8 cellular contexts compared by ENCODE assay signal in the genomic region with DNA sequence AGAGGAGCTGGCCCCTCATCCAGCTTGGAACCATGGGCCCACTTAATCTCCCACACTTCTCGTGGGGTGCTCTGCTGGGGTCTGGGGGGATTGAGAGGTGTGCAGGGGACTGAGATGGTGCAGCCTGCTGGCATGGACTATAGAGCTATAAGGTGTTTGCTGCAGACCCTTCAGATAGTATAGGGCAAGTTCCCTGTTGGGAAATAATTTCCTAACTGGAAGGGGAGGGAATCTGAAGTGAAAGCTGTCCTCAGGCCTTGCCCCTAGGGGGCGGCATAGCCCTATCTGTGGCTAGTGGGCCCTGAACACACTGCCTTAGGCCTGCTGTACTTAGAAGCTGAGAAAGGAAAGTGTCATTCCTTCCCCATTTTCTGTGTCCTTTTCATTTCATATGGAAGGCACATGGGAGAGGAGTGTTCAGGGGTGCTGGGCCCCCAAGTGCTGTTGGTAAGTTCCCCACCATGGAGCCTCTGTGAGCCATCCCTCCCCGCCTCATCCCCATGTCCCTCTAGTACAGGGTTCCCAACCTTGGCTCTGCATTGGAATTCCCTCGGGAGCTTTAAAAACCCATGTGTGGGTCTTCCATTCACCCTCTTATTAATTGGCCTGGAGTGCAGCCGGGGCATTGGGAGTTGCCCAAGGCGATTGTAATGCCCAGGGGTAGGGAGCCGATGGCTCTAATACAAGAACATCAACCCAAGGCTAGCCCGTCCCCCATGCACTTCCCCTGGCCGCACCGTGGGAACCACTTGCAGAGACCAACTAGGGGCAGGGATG. TPM values are rescaled to one million over a fixed set of nuclear protein-coding genes. Genes with fewer than 3 reads are reported as not detected.
A peak's percentile ranks its signal among the peaks of the same experiment; 100 is the strongest.
DNase-seq lines count a peak whose midpoint lies in the region; ATAC-seq, FAIRE-seq and TF ChIP-seq lines count a peak whose summit lies in the region.

No MANE protein-coding gene starts in this region.

- H3K9ac ChIP-seq in H1 (replicated peaks in 1 of 4; ENCODE audit: extremely low read depth in 1 of 4, low read depth in 3 of 4, low read length in 3 of 4), result no peak overlapping the region
- H3K9ac ChIP-seq in mesenchymal stem cell (ENCODE audit: low read length), result no peak overlapping the region

- no peaks in the 10 kb centered on the region for H3K79me2 ChIP-seq in H1 (ENCODE audit: control insufficient read depth in 1 of 2, insufficient read depth in 2 of 2, low read length in 2 of 2)

- no peak; a peak in 1 of 3 replicates for TF ChIP-seq POLR2A in H1 (IDR thresholded peaks at IDR 0.05; ENCODE audit: control extremely low read depth in 1 of 2, low read depth in 2 of 2, low read length in 2 of 2)

- H4K20me1 ChIP-seq in H1 (replicated peaks in 1 of 2; ENCODE audit: control insufficient read depth in 1 of 2, insufficient read depth in 2 of 2, low read length in 2 of 2), result no peaks in the 10 kb centered on the region

- H3K23ac ChIP-seq in H1 (ENCODE audit: insufficient read length), result no peak overlapping the region
- no peak overlapping the region for H3K23ac ChIP-seq in mesenchymal stem cell (ENCODE audit: low read length in 2 of 2)

- H4K8ac ChIP-seq in H1 (ENCODE audit: extremely low read depth, insufficient read depth, low read length), result no peak overlapping the region
- peak overlapping the region; percentile 81 for H4K8ac ChIP-seq in mesenchymal stem cell (ENCODE audit: low read length)

- peak; percentile 82 for FAIRE-seq in H1 (lab: Jason Lieb, UNC)

- H3K27ac ChIP-seq in C4-2B (no peak overlapping the region), H1 (ENCODE audit: low read depth, low read length) (no peak overlapping the region), mesenchymal stem cell (ENCODE audit: low read length, poor library complexity, severe bottlenecking) (no peak overlapping the region), substantia nigra (ENCODE audit: low read depth, low read length, poor library complexity, severe bottlenecking) (no peak overlapping the region)

- no peak overlapping the region for H4K5ac ChIP-seq in H1 (ENCODE audit: insufficient read length, low read depth, low read length)

- POLR2A ChIA-PET in H1 (lab: Charles Lee; ENCODE audit: partially characterized antibody), result interaction anchor here (0.7 to 3.8 kb wide), 17 partner anchors 9 to 117 kb away, joined by 3 to 24 read pairs (median 3); partner anchors contain the start of genes RPRML and WNT9B

- H2BK15ac ChIP-seq in H1 (ENCODE audit: low read length) (peak overlapping the region; percentile 83; the same call in 1 of the 2 replicates), mesenchymal stem cell (ENCODE audit: low read depth, poor library complexity, severe bottlenecking) (no peak overlapping the region)

- no peaks in the 10 kb centered on the region for H3K27me3 ChIP-seq in H1 (replicated peaks in 1 of 4; ENCODE audit: control insufficient read depth in 3 of 4, extremely low read depth in 1 of 4, insufficient read depth in 3 of 4, low read length in 3 of 4)
- peaks cover 12 to 17% of the 10 kb centered on the region in 2 experiments for H3K27me3 ChIP-seq in mesenchymal stem cell (ENCODE audit: control insufficient read depth in 1 of 2, insufficient read depth in 1 of 2, low read length in 2 of 2)

- H3K18ac ChIP-seq in H1 (ENCODE audit: extremely low read depth, low read length) (no peak overlapping the region), mesenchymal stem cell (ENCODE audit: low read depth in 1 of 2, low read length in 2 of 2) (peak overlapping the region; percentile 42 to 47)

- H3K14ac ChIP-seq in H1 (ENCODE audit: insufficient read length), result no peak overlapping the region
- no peak overlapping the region for H3K14ac ChIP-seq in mesenchymal stem cell (ENCODE audit: low read length in 2 of 2)

- no peak overlapping the region for H2BK12ac ChIP-seq in H1 (ENCODE audit: low read depth, low read length)
- H2BK12ac ChIP-seq in mesenchymal stem cell (ENCODE audit: low read length in 2 of 2), result peak overlapping the region in 1 of 2 experiments; percentile 45

- H4K91ac ChIP-seq in H1 (replicated peaks; ENCODE audit: insufficient read length, low read length) (no peak overlapping the region), mesenchymal stem cell (ENCODE audit: low read length) (no peak overlapping the region)

- H2BK120ac ChIP-seq in H1 (replicated peaks; ENCODE audit: low read depth, low read length), result no peak overlapping the region
- H2BK120ac ChIP-seq in mesenchymal stem cell (ENCODE audit: low read depth, low read length), result no peak overlapping the region

- no peak for TF ChIP-seq EP300 in H1 (IDR thresholded peaks at IDR 0.05; ENCODE audit: borderline replicate concordance in 1 of 2, low read depth in 2 of 2, low read length in 2 of 2)

- no peak overlapping the region for H2AK5ac ChIP-seq in H1 (ENCODE audit: low read depth, low read length)
- H2AK5ac ChIP-seq in mesenchymal stem cell (ENCODE audit: low read length, severe bottlenecking), result no peak overlapping the region

- H2BK20ac ChIP-seq in H1 (ENCODE audit: low read length), result no peak overlapping the region

- no peak overlapping the region for H3K4me3 ChIP-seq in H1 (ENCODE audit: extremely low read depth in 1 of 4, insufficient read depth in 2 of 4, low read depth in 3 of 4, low read length in 4 of 4)
- H3K4me3 ChIP-seq in mesenchymal stem cell (ENCODE audit: insufficient read depth in 1 of 2, low read depth in 1 of 2, low read length in 2 of 2), result no peak overlapping the region

- no peak for ATAC-seq in GM21447 (IDR thresholded peaks at IDR 0.05; ENCODE audit: unreplicated experiment)

- peak; percentile 94 to 95 for TF ChIP-seq RAD21 in H1 (IDR thresholded peaks at IDR 0.05 in 1 of 2, conservative IDR thresholded peaks at IDR 0.05 in 1 of 2; ENCODE audit: low read depth in 2 of 2, low read length in 2 of 2)

- H3K4me1 ChIP-seq in H1 (replicated peaks in 1 of 4; ENCODE audit: control insufficient read depth in 3 of 4, insufficient read depth in 4 of 4, low read length in 3 of 4) (peaks cover 6 to 16% (median 9%) of the 10 kb centered on the region in 4 experiments), mesenchymal stem cell (ENCODE audit: control insufficient read depth, insufficient read depth, low read depth, low read length) (peaks cover 12% of the 10 kb centered on the region)

- 70% methylated on average over 10 of the region's 10 CpGs; no CpG with 5 or more reads in 1 of the 2 experiments for WGBS in H1 (ENCODE audit: extremely low coverage in 1 of 2, insufficient coverage in 1 of 2, insufficient read length in 1 of 2, insufficient replicate concordance in 2 of 2, low coverage in 1 of 2, low lambda C conversion rate in 2 of 2, missing lambda C conversion rate in 1 of 2), 2 experiments
- 75% methylated on average over 10 of the region's 10 CpGs for WGBS in mesenchymal stem cell

- no peaks in the 10 kb centered on the region for H3K23me2 ChIP-seq in H1 (ENCODE audit: low read depth, low read length)

- TF ChIP-seq CTCF in C4-2B (conservative IDR thresholded peaks at IDR 0.05) (peak; percentile 93), H1 (IDR thresholded peaks at IDR 0.05; ENCODE audit: control extremely low read depth in 1 of 3, insufficient read depth in 1 of 3, low read depth in 1 of 3, low read length in 3 of 3) (peak; percentile 88 to 96 (median 89))

- H3K9me3 ChIP-seq in H1 (ENCODE audit: insufficient read depth in 2 of 2, low read depth in 1 of 2, low read length in 1 of 2) (no peaks in the 10 kb centered on the region), mesenchymal stem cell (ENCODE audit: control insufficient read depth, low read length) (no peaks in the 10 kb centered on the region)

- no peak overlapping the region for H3K56ac ChIP-seq in H1 (replicated peaks; ENCODE audit: insufficient read length, low read depth, low read length)

- H3K4ac ChIP-seq in H1 (replicated peaks; ENCODE audit: insufficient read length, low read depth, low read length) (no peak overlapping the region), mesenchymal stem cell (ENCODE audit: low read depth in 1 of 2, low read length in 2 of 2) (no peak overlapping the region)

- peaks cover 9 to 21% (median 13%) of the 10 kb centered on the region in 4 experiments; a peak in 5 of 8 replicates for H3K36me3 ChIP-seq in H1 (ENCODE audit: control insufficient read depth in 2 of 4, insufficient read depth in 4 of 4, low read length in 3 of 4)
- peaks cover 36 to 42% of the 10 kb centered on the region in 2 experiments for H3K36me3 ChIP-seq in mesenchymal stem cell (ENCODE audit: control insufficient read depth in 1 of 2, insufficient read depth in 2 of 2, low read depth in 1 of 2, low read length in 2 of 2)

- H2BK5ac ChIP-seq in H1 (ENCODE audit: low read depth, low read length) (no peak overlapping the region), mesenchymal stem cell (ENCODE audit: low read depth, low read length, poor library complexity, severe bottlenecking) (no peak overlapping the region)

- CTCF ChIA-PET in H1 (lab: Charles Lee; ENCODE audit: partially characterized antibody), result interaction anchor here (0.7 to 10.0 kb wide), 64 partner anchors 8 to 1103 kb away, joined by 3 to 154 read pairs (median 6); no protein-coding TSS in a partner anchor

- H2AFZ ChIP-seq in H1 (ENCODE audit: low read length), result no peak overlapping the region
- no peak overlapping the region for H2AFZ ChIP-seq in mesenchymal stem cell (ENCODE audit: low read depth, low read length)

- H3K4me2 ChIP-seq in H1 (ENCODE audit: insufficient read depth in 1 of 2, low read depth in 2 of 2, low read length in 2 of 2) (no peak overlapping the region), mesenchymal stem cell (ENCODE audit: low read length, poor library complexity, severe bottlenecking) (no peak overlapping the region)

- no peaks in the 10 kb centered on the region for H3K79me1 ChIP-seq in H1 (ENCODE audit: low read depth, low read length)
- peaks cover 1% of the 10 kb centered on the region for H3K79me1 ChIP-seq in mesenchymal stem cell (replicated peaks; ENCODE audit: low read length, poor library complexity, severe bottlenecking)

- DNase-seq in HCEC 1CT, result peak; percentile 68
- peak; percentile 71 to 82 for DNase-seq in NCI-H524 (lab: John Stamatoyannopoulos, UW)
- peak; percentile 23 to 38 for DNase-seq in activated CD4-positive, alpha-beta T cell treated with anti-CD3 and anti-CD28 coated beads, Interleukin-2, amount 50 U/mL, for 4 hours
- peak; percentile 66 to 91 for DNase-seq in H1 (ENCODE audit: low read depth in 1 of 2, low spot score in 2 of 2)
- peak; percentile 83 for DNase-seq in mesenchymal stem cell
- DNase-seq in substantia nigra (lab: John Stamatoyannopoulos, UW), result peak in 38 of 49 donors; percentile 7 to 75 (median 42)

RNA-seq across cellular contexts. Expression of gene GOSR2, which starts 19.7 kb away (rescaled TPM):
- 31.7 and 36.2 TPM in 2 replicates for total RNA-seq in H1 (2021; fragmentation: NEBNext Ultra II Directional; extraction: Animal tissue kit (Norgen Biotek cat#: 25700))
- 25.8 and 28.2 TPM in 2 replicates for polyA plus RNA-seq in H1 (2011; rRNA removed)
- 33.5 TPM for polyA plus RNA-seq in H1 (2011; cell fraction: cytosol; rRNA removed)
- polyA plus RNA-seq in H1 (2011; cell fraction: nucleus; rRNA removed), result 34.8 TPM
- 25.9 to 27.6 TPM (median 26.6 TPM) in 4 replicates for polyA plus RNA-seq in H1 (2012, experiment 1 of 2)
- polyA plus RNA-seq in H1 (2012, experiment 2 of 2), result 13.7 TPM
- polyA plus RNA-seq in H1 (2013, experiment 1 of 2), result 19.4 TPM
- 19.0 TPM for polyA plus RNA-seq in H1 (2013, experiment 2 of 2)
- 57.6 and 66.2 TPM in 2 replicates for polyA minus RNA-seq in H1 (2011; rRNA and poly(A)+ RNA removed)
- polyA minus RNA-seq in H1 (2011; cell fraction: cytosol; rRNA and poly(A)+ RNA removed), result 22.8 TPM
- polyA minus RNA-seq in H1 (2011; cell fraction: nucleus; rRNA and poly(A)+ RNA removed), result 73.5 TPM
- 37.1 TPM for polyA plus RNA-seq in mesenchymal stem cell (2013, experiment 1 of 2)
- polyA plus RNA-seq in mesenchymal stem cell (2013, experiment 2 of 2), result 36.7 TPM

RNA-seq across cellular contexts. Expression of gene RPRML, which starts 36.4 kb away (rescaled TPM):
- 5.5 and 7.2 TPM in 2 replicates for total RNA-seq in H1 (2021; fragmentation: NEBNext Ultra II Directional; extraction: Animal tissue kit (Norgen Biotek cat#: 25700))
- polyA plus RNA-seq in H1 (2011; rRNA removed), result 3.5 and 6.0 TPM in 2 replicates
- 4.7 TPM for polyA plus RNA-seq in H1 (2011; cell fraction: cytosol; rRNA removed)
- polyA plus RNA-seq in H1 (2011; cell fraction: nucleus; rRNA removed), result 4.0 TPM
- polyA plus RNA-seq in H1 (2012, experiment 1 of 2), result 3.7 to 6.0 TPM (median 5.4 TPM) in 4 replicates
- 2.4 TPM for polyA plus RNA-seq in H1 (2012, experiment 2 of 2)
- 1.7 TPM for polyA plus RNA-seq in H1 (2013, experiment 1 of 2)
- polyA plus RNA-seq in H1 (2013, experiment 2 of 2), result 2.2 TPM
- polyA minus RNA-seq in H1 (2011; rRNA and poly(A)+ RNA removed), result 0.22 and 0.38 TPM in 2 replicates
- 1.8 TPM for polyA minus RNA-seq in H1 (2011; cell fraction: cytosol; rRNA and poly(A)+ RNA removed)
- polyA minus RNA-seq in H1 (2011; cell fraction: nucleus; rRNA and poly(A)+ RNA removed), result 3.8 TPM
- not detected for polyA plus RNA-seq in mesenchymal stem cell (2013, experiment 1 of 2)
- polyA plus RNA-seq in mesenchymal stem cell (2013, experiment 2 of 2), result not detected

Comparison
In these comparisons a context has a peak if more than half of its experiments do, and no peak if none do; other contexts are left out.
1. DNase-seq: peak in every context shown above with its lines; median percentile 83 in mesenchymal stem cell; 78 in H1; 76 in NCI-H524; 68 in HCEC 1CT; 42 in substantia nigra; 30 in activated CD4-positive, alpha-beta T cell treated with anti-CD3 and anti-CD28 coated beads, Interleukin-2, amount 50 U/mL, for 4 hours.